1 cellular context compared by ENCODE assay signal in the genomic region with DNA sequence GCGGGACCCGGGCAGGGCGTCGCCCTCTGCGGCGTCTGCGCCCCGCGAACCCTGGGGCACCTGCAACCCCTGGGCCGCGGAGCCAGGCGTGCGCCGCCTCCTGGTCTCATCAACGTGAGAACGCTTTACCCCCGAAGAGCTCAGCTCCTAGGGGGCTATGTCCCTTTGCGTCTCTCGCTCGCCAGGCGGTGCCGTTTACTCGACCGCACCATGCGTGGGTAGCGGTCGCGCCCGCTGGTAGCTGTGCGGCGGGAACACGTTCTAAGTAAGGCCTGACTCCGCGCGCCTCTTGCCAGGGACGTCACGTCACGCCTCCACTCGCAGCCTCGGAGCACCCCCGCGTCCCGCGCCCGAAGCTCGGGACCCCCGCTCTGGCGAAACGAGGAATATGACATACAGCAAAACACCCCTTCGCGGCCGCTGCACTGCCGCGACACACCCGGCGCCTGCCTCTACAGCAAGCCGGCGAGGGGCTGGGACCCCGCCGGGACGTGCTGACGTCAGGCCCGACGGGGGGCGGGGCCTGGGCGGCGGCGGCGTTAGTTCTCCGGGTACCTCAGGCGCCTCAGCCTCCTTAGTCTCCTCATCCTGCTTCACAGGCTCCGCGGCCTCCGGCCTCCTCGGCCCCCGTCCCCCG.
A peak's percentile ranks its signal among the peaks of the same experiment; 100 is the strongest.
TF ChIP-seq lines count a peak whose summit lies in the region.

A gene with protein sequence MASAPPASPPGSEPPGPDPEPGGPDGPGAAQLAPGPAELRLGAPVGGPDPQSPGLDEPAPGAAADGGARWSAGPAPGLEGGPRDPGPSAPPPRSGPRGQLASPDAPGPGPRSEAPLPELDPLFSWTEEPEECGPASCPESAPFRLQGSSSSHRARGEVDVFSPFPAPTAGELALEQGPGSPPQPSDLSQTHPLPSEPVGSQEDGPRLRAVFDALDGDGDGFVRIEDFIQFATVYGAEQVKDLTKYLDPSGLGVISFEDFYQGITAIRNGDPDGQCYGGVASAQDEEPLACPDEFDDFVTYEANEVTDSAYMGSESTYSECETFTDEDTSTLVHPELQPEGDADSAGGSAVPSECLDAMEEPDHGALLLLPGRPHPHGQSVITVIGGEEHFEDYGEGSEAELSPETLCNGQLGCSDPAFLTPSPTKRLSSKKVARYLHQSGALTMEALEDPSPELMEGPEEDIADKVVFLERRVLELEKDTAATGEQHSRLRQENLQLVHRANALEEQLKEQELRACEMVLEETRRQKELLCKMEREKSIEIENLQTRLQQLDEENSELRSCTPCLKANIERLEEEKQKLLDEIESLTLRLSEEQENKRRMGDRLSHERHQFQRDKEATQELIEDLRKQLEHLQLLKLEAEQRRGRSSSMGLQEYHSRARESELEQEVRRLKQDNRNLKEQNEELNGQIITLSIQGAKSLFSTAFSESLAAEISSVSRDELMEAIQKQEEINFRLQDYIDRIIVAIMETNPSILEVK (plus strand): TSS at position 568 of the 637 bp plus-strand sequence. CDS start 358 bp downstream, outside the sequence.

TF ChIP-seq in HepG2, 621 proteins besides CTCF, POLR2A, EP300 and RAD21 (continued from another document):
- TF ChIP-seq, protein P1, sequence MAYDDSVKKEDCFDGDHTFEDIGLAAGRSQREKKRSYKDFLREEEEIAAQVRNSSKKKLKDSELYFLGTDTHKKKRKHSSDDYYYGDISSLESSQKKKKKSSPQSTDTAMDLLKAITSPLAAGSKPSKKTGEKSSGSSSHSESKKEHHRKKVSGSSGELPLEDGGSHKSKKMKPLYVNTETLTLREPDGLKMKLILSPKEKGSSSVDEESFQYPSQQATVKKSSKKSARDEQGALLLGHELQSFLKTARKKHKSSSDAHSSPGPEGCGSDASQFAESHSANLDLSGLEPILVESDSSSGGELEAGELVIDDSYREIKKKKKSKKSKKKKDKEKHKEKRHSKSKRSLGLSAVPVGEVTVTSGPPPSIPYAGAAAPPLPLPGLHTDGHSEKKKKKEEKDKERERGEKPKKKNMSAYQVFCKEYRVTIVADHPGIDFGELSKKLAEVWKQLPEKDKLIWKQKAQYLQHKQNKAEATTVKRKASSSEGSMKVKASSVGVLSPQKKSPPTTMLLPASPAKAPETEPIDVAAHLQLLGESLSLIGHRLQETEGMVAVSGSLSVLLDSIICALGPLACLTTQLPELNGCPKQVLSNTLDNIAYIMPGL (CRISPR knock-in tag; IDR thresholded peaks at IDR 0.05; ENCODE audit: borderline replicate concordance in 1 of 2, low read depth in 1 of 2), result peak; percentile 90 to 92
- TF ChIP-seq, protein P2, sequence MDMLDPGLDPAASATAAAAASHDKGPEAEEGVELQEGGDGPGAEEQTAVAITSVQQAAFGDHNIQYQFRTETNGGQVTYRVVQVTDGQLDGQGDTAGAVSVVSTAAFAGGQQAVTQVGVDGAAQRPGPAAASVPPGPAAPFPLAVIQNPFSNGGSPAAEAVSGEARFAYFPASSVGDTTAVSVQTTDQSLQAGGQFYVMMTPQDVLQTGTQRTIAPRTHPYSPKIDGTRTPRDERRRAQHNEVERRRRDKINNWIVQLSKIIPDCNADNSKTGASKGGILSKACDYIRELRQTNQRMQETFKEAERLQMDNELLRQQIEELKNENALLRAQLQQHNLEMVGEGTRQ (IDR thresholded peaks at IDR 0.05; ENCODE audit: low read depth, low read length), result no peak
- TF ChIP-seq, protein P2 (CRISPR knock-in tag; IDR thresholded peaks at IDR 0.05; ENCODE audit: borderline replicate concordance), result no peak
- peak; percentile 53 for TF ChIP-seq CBX1 (IDR thresholded peaks at IDR 0.05; ENCODE audit: low read depth)
- TF ChIP-seq, protein P3, sequence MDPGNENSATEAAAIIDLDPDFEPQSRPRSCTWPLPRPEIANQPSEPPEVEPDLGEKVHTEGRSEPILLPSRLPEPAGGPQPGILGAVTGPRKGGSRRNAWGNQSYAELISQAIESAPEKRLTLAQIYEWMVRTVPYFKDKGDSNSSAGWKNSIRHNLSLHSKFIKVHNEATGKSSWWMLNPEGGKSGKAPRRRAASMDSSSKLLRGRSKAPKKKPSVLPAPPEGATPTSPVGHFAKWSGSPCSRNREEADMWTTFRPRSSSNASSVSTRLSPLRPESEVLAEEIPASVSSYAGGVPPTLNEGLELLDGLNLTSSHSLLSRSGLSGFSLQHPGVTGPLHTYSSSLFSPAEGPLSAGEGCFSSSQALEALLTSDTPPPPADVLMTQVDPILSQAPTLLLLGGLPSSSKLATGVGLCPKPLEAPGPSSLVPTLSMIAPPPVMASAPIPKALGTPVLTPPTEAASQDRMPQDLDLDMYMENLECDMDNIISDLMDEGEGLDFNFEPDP (CRISPR knock-in tag; conservative IDR thresholded peaks at IDR 0.05), result peak; percentile 95; the same call in 1 of the 2 replicates
- TF ChIP-seq ATF7 (IDR thresholded peaks at IDR 0.05), result no peak
- TF ChIP-seq ATF7 (CRISPR knock-in tag; IDR thresholded peaks at IDR 0.05), result no peak
- TF ChIP-seq, protein P4, sequence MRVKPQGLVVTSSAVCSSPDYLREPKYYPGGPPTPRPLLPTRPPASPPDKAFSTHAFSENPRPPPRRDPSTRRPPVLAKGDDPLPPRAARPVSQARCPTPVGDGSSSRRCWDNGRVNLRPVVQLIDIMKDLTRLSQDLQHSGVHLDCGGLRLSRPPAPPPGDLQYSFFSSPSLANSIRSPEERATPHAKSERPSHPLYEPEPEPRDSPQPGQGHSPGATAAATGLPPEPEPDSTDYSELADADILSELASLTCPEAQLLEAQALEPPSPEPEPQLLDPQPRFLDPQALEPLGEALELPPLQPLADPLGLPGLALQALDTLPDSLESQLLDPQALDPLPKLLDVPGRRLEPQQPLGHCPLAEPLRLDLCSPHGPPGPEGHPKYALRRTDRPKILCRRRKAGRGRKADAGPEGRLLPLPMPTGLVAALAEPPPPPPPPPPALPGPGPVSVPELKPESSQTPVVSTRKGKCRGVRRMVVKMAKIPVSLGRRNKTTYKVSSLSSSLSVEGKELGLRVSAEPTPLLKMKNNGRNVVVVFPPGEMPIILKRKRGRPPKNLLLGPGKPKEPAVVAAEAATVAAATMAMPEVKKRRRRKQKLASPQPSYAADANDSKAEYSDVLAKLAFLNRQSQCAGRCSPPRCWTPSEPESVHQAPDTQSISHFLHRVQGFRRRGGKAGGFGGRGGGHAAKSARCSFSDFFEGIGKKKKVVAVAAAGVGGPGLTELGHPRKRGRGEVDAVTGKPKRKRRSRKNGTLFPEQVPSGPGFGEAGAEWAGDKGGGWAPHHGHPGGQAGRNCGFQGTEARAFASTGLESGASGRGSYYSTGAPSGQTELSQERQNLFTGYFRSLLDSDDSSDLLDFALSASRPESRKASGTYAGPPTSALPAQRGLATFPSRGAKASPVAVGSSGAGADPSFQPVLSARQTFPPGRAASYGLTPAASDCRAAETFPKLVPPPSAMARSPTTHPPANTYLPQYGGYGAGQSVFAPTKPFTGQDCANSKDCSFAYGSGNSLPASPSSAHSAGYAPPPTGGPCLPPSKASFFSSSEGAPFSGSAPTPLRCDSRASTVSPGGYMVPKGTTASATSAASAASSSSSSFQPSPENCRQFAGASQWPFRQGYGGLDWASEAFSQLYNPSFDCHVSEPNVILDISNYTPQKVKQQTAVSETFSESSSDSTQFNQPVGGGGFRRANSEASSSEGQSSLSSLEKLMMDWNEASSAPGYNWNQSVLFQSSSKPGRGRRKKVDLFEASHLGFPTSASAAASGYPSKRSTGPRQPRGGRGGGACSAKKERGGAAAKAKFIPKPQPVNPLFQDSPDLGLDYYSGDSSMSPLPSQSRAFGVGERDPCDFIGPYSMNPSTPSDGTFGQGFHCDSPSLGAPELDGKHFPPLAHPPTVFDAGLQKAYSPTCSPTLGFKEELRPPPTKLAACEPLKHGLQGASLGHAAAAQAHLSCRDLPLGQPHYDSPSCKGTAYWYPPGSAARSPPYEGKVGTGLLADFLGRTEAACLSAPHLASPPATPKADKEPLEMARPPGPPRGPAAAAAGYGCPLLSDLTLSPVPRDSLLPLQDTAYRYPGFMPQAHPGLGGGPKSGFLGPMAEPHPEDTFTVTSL (CRISPR knock-in tag; IDR thresholded peaks at IDR 0.05; ENCODE audit: borderline replicate concordance), result no peak
- TF ChIP-seq PAX8 (CRISPR knock-in tag; IDR thresholded peaks at IDR 0.05; ENCODE audit: borderline replicate concordance), result no peak; the same call in 1 of the 2 replicates
- TF ChIP-seq PRMT3 (CRISPR knock-in tag; IDR thresholded peaks at IDR 0.05; ENCODE audit: borderline replicate concordance, low read depth), result no peak
- TF ChIP-seq ZNF598 (CRISPR knock-in tag; IDR thresholded peaks at IDR 0.05; ENCODE audit: borderline replicate concordance), result no peak
- TF ChIP-seq HMGA1 (CRISPR knock-in tag; conservative IDR thresholded peaks at IDR 0.05), result no peak
- 0 out of 2 replicates have a peak, but pooled peaks have one; percentile 44 for TF ChIP-seq NFATC3 (CRISPR knock-in tag; IDR thresholded peaks at IDR 0.05)
- TF ChIP-seq ZNF7 (CRISPR knock-in tag; IDR thresholded peaks at IDR 0.05), result no peak
- TF ChIP-seq NFYB (CRISPR knock-in tag; IDR thresholded peaks at IDR 0.05), result peak; percentile 40
- TF ChIP-seq, protein P5, sequence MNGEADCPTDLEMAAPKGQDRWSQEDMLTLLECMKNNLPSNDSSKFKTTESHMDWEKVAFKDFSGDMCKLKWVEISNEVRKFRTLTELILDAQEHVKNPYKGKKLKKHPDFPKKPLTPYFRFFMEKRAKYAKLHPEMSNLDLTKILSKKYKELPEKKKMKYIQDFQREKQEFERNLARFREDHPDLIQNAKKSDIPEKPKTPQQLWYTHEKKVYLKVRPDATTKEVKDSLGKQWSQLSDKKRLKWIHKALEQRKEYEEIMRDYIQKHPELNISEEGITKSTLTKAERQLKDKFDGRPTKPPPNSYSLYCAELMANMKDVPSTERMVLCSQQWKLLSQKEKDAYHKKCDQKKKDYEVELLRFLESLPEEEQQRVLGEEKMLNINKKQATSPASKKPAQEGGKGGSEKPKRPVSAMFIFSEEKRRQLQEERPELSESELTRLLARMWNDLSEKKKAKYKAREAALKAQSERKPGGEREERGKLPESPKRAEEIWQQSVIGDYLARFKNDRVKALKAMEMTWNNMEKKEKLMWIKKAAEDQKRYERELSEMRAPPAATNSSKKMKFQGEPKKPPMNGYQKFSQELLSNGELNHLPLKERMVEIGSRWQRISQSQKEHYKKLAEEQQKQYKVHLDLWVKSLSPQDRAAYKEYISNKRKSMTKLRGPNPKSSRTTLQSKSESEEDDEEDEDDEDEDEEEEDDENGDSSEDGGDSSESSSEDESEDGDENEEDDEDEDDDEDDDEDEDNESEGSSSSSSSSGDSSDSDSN (CRISPR knock-in tag; IDR thresholded peaks at IDR 0.05), result peak; percentile 81; the same call in 1 of the 2 replicates
- peak; percentile 83; the same call in 1 of the 2 replicates for TF ChIP-seq SNAI1 (CRISPR knock-in tag; IDR thresholded peaks at IDR 0.05; ENCODE audit: borderline replicate concordance)
- TF ChIP-seq, protein P6, sequence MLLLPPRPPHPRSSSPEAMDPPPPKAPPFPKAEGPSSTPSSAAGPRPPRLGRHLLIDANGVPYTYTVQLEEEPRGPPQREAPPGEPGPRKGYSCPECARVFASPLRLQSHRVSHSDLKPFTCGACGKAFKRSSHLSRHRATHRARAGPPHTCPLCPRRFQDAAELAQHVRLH (CRISPR knock-in tag; IDR thresholded peaks at IDR 0.05; ENCODE audit: borderline replicate concordance, low read depth), result peak; percentile 91
- no peak for TF ChIP-seq CEBPG (CRISPR knock-in tag; IDR thresholded peaks at IDR 0.05)
- no peak for TF ChIP-seq CEBPB (IDR thresholded peaks at IDR 0.05; ENCODE audit: borderline replicate concordance, low read depth, low read length)
- TF ChIP-seq, protein P7, sequence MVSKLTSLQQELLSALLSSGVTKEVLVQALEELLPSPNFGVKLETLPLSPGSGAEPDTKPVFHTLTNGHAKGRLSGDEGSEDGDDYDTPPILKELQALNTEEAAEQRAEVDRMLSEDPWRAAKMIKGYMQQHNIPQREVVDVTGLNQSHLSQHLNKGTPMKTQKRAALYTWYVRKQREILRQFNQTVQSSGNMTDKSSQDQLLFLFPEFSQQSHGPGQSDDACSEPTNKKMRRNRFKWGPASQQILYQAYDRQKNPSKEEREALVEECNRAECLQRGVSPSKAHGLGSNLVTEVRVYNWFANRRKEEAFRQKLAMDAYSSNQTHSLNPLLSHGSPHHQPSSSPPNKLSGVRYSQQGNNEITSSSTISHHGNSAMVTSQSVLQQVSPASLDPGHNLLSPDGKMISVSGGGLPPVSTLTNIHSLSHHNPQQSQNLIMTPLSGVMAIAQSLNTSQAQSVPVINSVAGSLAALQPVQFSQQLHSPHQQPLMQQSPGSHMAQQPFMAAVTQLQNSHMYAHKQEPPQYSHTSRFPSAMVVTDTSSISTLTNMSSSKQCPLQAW (CRISPR knock-in tag; IDR thresholded peaks at IDR 0.05), result peak; percentile 75
- peak; percentile 72 for TF ChIP-seq DR1 (CRISPR knock-in tag; IDR thresholded peaks at IDR 0.05)
- no peak for TF ChIP-seq ZNF17 (CRISPR knock-in tag; IDR thresholded peaks at IDR 0.05)
- TF ChIP-seq FOXJ3 (CRISPR knock-in tag; IDR thresholded peaks at IDR 0.05; ENCODE audit: borderline replicate concordance), result no peak
- peak; percentile 44; the same call in 1 of the 2 replicates for TF ChIP-seq SRY (CRISPR knock-in tag; IDR thresholded peaks at IDR 0.05)
- no peak for TF ChIP-seq HMG20B (CRISPR knock-in tag; conservative IDR thresholded peaks at IDR 0.05)
- peak; percentile 60 for TF ChIP-seq ASH2L (IDR thresholded peaks at IDR 0.05; ENCODE audit: insufficient read length, low read depth, low read length)
- TF ChIP-seq ZBTB21 (CRISPR knock-in tag; IDR thresholded peaks at IDR 0.05), result no peak; the same call in 1 of the 2 replicates
